In the genomic region with DNA sequence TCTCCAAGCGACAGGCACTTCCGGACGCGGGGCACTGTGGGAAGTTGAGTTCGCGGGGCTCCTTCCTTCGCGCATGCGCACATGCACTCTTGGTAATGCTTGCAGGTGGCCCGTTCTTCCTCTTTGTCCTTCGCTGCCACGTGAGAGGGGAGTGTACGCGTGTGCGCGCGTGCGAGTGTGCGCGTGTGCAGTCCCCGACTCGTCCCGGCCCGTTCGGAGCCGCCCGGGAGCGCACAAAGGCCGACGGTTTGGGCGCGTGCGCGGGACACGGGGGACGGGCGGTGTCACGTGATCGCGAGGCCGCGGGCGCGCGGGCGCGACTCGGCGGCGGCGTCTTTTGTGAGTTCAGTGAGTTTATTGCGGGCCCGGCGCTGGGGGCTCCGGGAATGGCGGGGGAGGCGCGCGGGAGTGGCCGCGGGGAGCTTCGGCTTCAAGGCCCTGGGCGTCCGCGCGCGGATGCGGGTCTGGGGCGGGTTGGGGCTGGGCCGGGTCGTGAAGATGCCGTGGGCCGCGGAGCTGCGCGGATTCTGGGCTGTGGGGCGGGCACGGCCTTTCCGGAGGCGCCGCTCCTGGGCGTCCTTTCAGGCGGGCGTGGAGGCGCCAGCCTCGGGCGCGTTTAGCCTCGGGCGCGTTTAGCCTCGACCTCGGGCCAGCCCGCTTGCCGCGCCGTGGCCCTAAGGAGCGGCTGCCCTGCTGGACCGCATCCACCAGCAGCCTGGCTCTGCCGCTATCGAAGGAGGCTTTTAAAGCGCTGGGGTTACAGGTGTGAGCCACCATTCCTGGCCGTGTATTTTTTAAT, we compare ENCODE assay signal across 8 cellular contexts. TPM values are rescaled to one million over a fixed set of nuclear protein-coding genes. Genes with fewer than 3 reads are reported as not detected.
DNase-seq lines count a peak whose midpoint lies in the region; ATAC-seq and TF ChIP-seq lines count a peak whose summit lies in the region.

TSS of gene ZNF84 (plus strand) at position 303 of the 799 bp plus-strand sequence. CDS start 3,959 bp downstream, outside the sequence.

- TF ChIP-seq POLR2A in ovary (IDR thresholded peaks at IDR 0.05) (peak; percentile 47), thyroid gland (IDR thresholded peaks at IDR 0.05) (peak in 1 of 2 donors; percentile 78)

- H3K27ac ChIP-seq in ovary (peak within 1 kb of the TSS; percentile 93 to 97), thyroid gland (peak within 1 kb of the TSS; percentile 91 to 94 (median 91))

- DNase-seq in GM12865 (ENCODE audit: low read depth): peak; percentile 99
- DNase-seq in NCI-H1417 treated with DMSO at 0.1 percent for 48 hours (lab: John Stamatoyannopoulos, UW): peak; percentile 90
- DNase-seq in SW480 (ENCODE audit: low spot score): peak; percentile 97
- DNase-seq in activated naive CD8-positive, alpha-beta T cell treated with anti-CD3 and anti-CD28 coated beads, Interleukin-2, amount 50 U/mL, for 24 hours: peak; percentile 96
- peak; percentile 97 for DNase-seq in Right ventricle myocardium inferior (ENCODE audit: missing footprints)
- DNase-seq in ovary: peak; percentile 95 to 97 (median 96)
- peak; percentile 98 for DNase-seq in thyroid gland

- H3K4me1 ChIP-seq in ovary (ENCODE audit: insufficient read depth) (peaks cover 3% of the 10 kb centered on the region), thyroid gland (peaks cover 4 to 8% of the 10 kb centered on the region in 2 donors)

- 1 to 2% (median 1%) methylated on average over 81 to 103 of the region's 103 CpGs for WGBS in ovary, 3 donors
- 1 to 2% methylated on average over 22 to 25 of the region's 103 CpGs for WGBS in thyroid gland, 2 donors

- H3K27me3 ChIP-seq in ovary: no peaks in the 10 kb centered on the region
- no peaks in the 10 kb centered on the region for H3K27me3 ChIP-seq in thyroid gland

- peak; percentile 96 for ATAC-seq in HG02763 (IDR thresholded peaks at IDR 0.05; ENCODE audit: unreplicated experiment)
- ATAC-seq in activated naive CD8-positive, alpha-beta T cell treated with anti-CD3 and anti-CD28 coated beads, Interleukin-2, amount 50 U/mL, for 24 hours: peak; percentile 97
- ATAC-seq in Right ventricle myocardium inferior: peak; percentile 99

- H3K4me3 Mint-ChIP-seq in activated naive CD8-positive, alpha-beta T cell treated with anti-CD3 and anti-CD28 coated beads, Interleukin-2, amount 50 U/mL, for 24 hours: peak within 1 kb of the TSS; percentile 86

- H3K36me3 ChIP-seq in ovary (no peaks in the 10 kb centered on the region), thyroid gland (peaks cover 11 to 14% of the 10 kb centered on the region in 2 donors)

- intact Hi-C loops in Right ventricle myocardium inferior (cut with DNase I): loop anchor here (1.0 to 2.0 kb wide), 2 partner anchors 43 to 51 kb away; partner anchors contain the start of genes ZNF140 and ZNF26
- intact Hi-C loops in ovary (cut with DNase I): loop anchor here in 1 of 4 donors (2.0 kb wide), 1 partner anchor 43 kb away; the partner anchor contains the start of gene ZNF140
- intact Hi-C loops in thyroid gland (cut with DNase I): no loop called here

- H3K4me1 Mint-ChIP-seq in activated naive CD8-positive, alpha-beta T cell treated with anti-CD3 and anti-CD28 coated beads, Interleukin-2, amount 50 U/mL, for 24 hours: peaks cover 27% of the 10 kb centered on the region

- peak within 1 kb of the TSS; percentile 98 for H3K27ac Mint-ChIP-seq in activated naive CD8-positive, alpha-beta T cell treated with anti-CD3 and anti-CD28 coated beads, Interleukin-2, amount 50 U/mL, for 24 hours

- H3K27me3 Mint-ChIP-seq in activated naive CD8-positive, alpha-beta T cell treated with anti-CD3 and anti-CD28 coated beads, Interleukin-2, amount 50 U/mL, for 24 hours: peaks cover 6% of the 10 kb centered on the region

- peaks cover 57% of the 10 kb centered on the region for H3K36me3 Mint-ChIP-seq in activated naive CD8-positive, alpha-beta T cell treated with anti-CD3 and anti-CD28 coated beads, Interleukin-2, amount 50 U/mL, for 24 hours (ENCODE audit: low read depth)

- TF ChIP-seq EP300 in ovary (IDR thresholded peaks at IDR 0.05): no peak

- peaks cover 69% of the 10 kb centered on the region for H3K9me3 Mint-ChIP-seq in activated naive CD8-positive, alpha-beta T cell treated with anti-CD3 and anti-CD28 coated beads, Interleukin-2, amount 50 U/mL, for 24 hours

- TF ChIP-seq CTCF in GM12865 (IDR thresholded peaks at IDR 0.05; ENCODE audit: insufficient read depth, low read depth, low read length, missing control alignments) (no peak), ovary (IDR thresholded peaks at IDR 0.05) (no peak), thyroid gland (IDR thresholded peaks at IDR 0.05) (peak in 1 of 6 experiments; percentile 29)

- H3K9me3 ChIP-seq in ovary (peaks cover 7 to 21% of the 10 kb centered on the region in 2 donors), thyroid gland (no peaks in the 10 kb centered on the region)

- peak within 1 kb of the TSS; percentile 91 for H3K4me3 ChIP-seq in GM12865 (ENCODE audit: low read depth, low read length)
- H3K4me3 ChIP-seq in ovary: peak within 1 kb of the TSS; percentile 78
- H3K4me3 ChIP-seq in thyroid gland (replicated peaks in 1 of 3): peak within 1 kb of the TSS; percentile 78 to 89 (median 86)

RNA-seq across cellular contexts. Expression of gene ZNF84, which starts in this region (rescaled TPM):
- total RNA-seq in Right ventricle myocardium inferior (15.1 TPM), ovary (10 to 100 TPM; 19.1 to 41.4 (median 32.8) TPM), thyroid gland (10 to 100 TPM; 36.5 to 71.7 (median 42.0) TPM)
- 10 to 100 TPM; 15.3 to 21.0 TPM for polyA plus RNA-seq in ovary

Comparison
In these comparisons a context has a peak if more than half of its experiments do, and no peak if none do; other contexts are left out.
1. Peak in every context shown above with its lines: DNase-seq, ATAC-seq, H3K4me3 ChIP-seq and H3K27ac ChIP-seq.